ENCODE assay signal across 28 cellular contexts in the genomic region with DNA sequence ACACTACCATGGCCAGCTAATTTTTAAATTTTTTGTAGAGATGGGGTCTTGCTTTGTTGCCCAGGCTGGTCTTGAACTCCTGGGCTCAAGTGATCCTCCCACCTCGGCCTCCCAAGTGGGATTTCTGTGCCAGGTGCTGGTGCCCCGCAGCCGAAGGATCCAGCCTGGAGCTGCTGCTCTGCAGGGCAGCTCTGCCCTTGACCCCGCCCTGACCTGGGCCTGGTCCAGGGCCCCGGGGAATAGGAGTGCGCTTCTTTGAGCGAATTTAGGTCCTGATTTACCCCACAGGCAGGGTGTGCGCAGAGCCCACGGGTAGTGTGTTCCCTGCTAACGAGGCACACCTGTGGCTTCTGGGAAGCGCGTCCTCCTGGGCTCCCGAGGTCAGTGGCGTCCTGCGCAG.
"Had no signal": no experiment of that assay in that cellular context is flagged by ENCODE, and none has a peak within 500 bp of the region (broad histone marks: within the 10 kb centered on the region; RNA-seq: fewer than 3 reads in every experiment).

No MANE protein-coding gene starts in this region.

- H3K27ac ChIP-seq: ascending aorta, cardiac muscle cell, colonic mucosa had no signal

- H3K36me3 ChIP-seq: cardiac muscle cell, colonic mucosa had no signal

- H3K4me3 ChIP-seq: ascending aorta, breast epithelium, cardiac muscle cell, colonic mucosa had no signal

- ATAC-seq: activated CD4-positive, alpha-beta T cell treated with anti-CD3 and anti-CD28 coated beads for 36 hours; activated naive CD4-positive, alpha-beta T cell treated with anti-CD3 and anti-CD28 coated beads, Interleukin-2, amount 50 U/mL, for 72 hours; activated T-cell treated with anti-CD3 and anti-CD28 coated beads, Interleukin-2, amount 50 U/mL, for 72 hours; esophagus mucosa; T-helper 17 cell had no signal

- H3K9me3 ChIP-seq: ascending aorta, breast epithelium, colonic mucosa had no signal

- DNase-seq: activated CD4-positive, alpha-beta memory T cell treated with anti-CD3 and anti-CD28 coated beads, Interleukin-2, amount 10 ng/mL, durations not matched to agents 7 days and 5 days; activated CD4-positive, alpha-beta T cell treated with anti-CD3 and anti-CD28 coated beads for 36 hours; activated CD4-positive, alpha-beta T cell treated with anti-CD3 and anti-CD28 coated beads, Interleukin-2, amount 10 ng/mL, durations not matched to agents 24 days and 14 days; activated CD4-positive, CD25-positive, alpha-beta regulatory T cell; activated CD4-positive, CD25-positive, alpha-beta regulatory T cell treated with anti-CD3 and anti-CD28 coated beads, Interleukin-2, amount 50 U/mL, for 72 hours; activated CD8-positive, alpha-beta memory T cell treated with anti-CD3 and anti-CD28 coated beads, Interleukin-2, amount 50 U/mL, for 48 hours; activated gamma-delta T cell; activated naive CD4-positive, alpha-beta T cell; activated naive CD4-positive, alpha-beta T cell treated with anti-CD3 and anti-CD28 coated beads, Interleukin-2, amount 10 ng/mL, durations not matched to agents 7 days and 5 days; activated naive CD8-positive, alpha-beta T cell treated with anti-CD3 and anti-CD28 coated beads, Interleukin-2, amount 10 ng/mL, durations not matched to agents 7 days and 5 days; activated T-cell treated with anti-CD3 and anti-CD28 coated beads for 4 hours; activated T-cell treated with anti-CD3 and anti-CD28 coated beads, Interleukin-2, amount 50 U/mL, for 24 hours; activated T-cell treated with anti-CD3 and anti-CD28 coated beads, Interleukin-2, amount 50 U/mL, for 72 hours; central memory CD4-positive, alpha-beta T cell; cerebellar nuclear complex; colonic mucosa; effector CD8-positive, alpha-beta T cell; endodermal cell; foreskin fibroblast; head of caudate nucleus; T-helper 1 cell; T-helper 17 cell had no signal

- H3K4me1 ChIP-seq: ascending aorta, breast epithelium, colonic mucosa had no signal

- FAIRE-seq: frontal cortex had no signal

- H3K27me3 ChIP-seq: ascending aorta, breast epithelium, cardiac muscle cell, colonic mucosa had no signal
